Comparison of ENCODE assay signal across 12 cellular contexts in the genomic region with DNA sequence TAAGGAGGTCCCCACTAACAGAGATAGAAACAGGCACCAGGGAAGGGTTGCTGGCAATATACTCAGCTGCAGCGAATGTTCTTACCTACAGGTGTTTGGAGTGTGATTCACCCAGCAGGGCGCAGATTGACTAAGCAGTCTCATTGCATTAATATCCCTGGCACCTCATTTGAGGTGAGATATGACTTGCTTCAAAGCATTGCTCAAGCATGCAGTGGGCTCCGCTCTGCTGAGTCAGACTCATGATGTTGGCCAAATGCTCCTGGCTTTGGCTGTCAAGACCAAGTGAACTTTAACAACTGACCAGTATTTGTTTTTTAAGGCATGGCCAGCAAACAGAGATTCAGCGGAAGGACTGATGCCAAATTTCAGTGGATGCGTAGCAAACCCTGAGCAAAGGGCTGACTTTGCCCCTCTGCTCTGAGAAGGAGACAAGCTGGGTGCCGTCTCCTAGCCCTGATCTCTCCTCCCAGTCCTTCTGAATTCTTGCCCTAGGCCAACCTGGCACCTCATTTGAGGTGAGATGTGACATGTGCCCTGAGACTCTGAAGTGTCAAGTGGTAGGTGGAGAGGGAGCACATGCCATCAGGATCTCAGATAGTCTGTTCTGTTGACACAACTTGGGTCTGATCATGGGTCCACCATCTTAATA.
DNase-seq lines count a peak whose midpoint lies in the region; ATAC-seq and TF ChIP-seq lines count a peak whose summit lies in the region.
"Had no signal": no experiment of that assay in that cellular context is flagged by ENCODE, and none has a peak within 500 bp of the region (broad histone marks: within the 10 kb centered on the region; RNA-seq: fewer than 3 reads in every experiment).

No MANE protein-coding gene starts in this region.

- H3K9me3 ChIP-seq in PC-9 (ENCODE audit: insufficient read depth, low read depth): peaks cover 5% of the 10 kb centered on the region; the same call in 1 of the 2 replicates

- ATAC-seq in GM19463 (IDR thresholded peaks at IDR 0.05; ENCODE audit: unreplicated experiment) (peak; percentile 48), HG03175 (IDR thresholded peaks at IDR 0.05; ENCODE audit: unreplicated experiment) (no peak)

- no peak overlapping the region for H3K4me3 ChIP-seq in PC-9
- no peak overlapping the region for H3K4me3 ChIP-seq in fibroblast of the aortic adventitia (ENCODE audit: low read depth, low read length)
- H3K4me3 ChIP-seq: dorsolateral prefrontal cortex, stomach had no signal

- H3F3A ChIP-seq in PC-9 (ENCODE audit: insufficient read depth, low read depth): peaks cover 21% of the 10 kb centered on the region

- DNase-seq in Calu3: peak; percentile 8
- peak; percentile 77 to 98 for DNase-seq in PC-9
- peak; percentile 6 for DNase-seq in fibroblast of the aortic adventitia (ENCODE audit: low read depth)
- DNase-seq in cerebellum (ENCODE audit: low spot score): no peak
- no peak for DNase-seq in GDM1 (lab: John Stamatoyannopoulos, UW)
- DNase-seq in KG1 (lab: John Stamatoyannopoulos, UW): no peak
- DNase-seq: activated gamma-delta T cell, DMS 273 treated with DMSO at 0.1 percent for 48 hours, dorsolateral prefrontal cortex, stomach had no signal

- CTCF ChIA-PET in Calu3 (lab: Charles Lee) (no interaction called here), PC-9 (lab: Charles Lee) (interaction anchor here (0.6 kb wide), 1 partner anchor 13 kb away, joined by 3 read pairs; no protein-coding TSS in a partner anchor)

- peak overlapping the region; percentile 59 for H3K4me2 ChIP-seq in PC-9

- H3K27ac Mint-ChIP-seq in Calu3 (ENCODE audit: unreplicated experiment): no peak overlapping the region

- no peak overlapping the region for H3K4me3 Mint-ChIP-seq in Calu3 (ENCODE audit: low read depth, unreplicated experiment)

- H3K9me2 ChIP-seq in PC-9 (ENCODE audit: insufficient read depth): no peaks in the 10 kb centered on the region

- H3K27me3 ChIP-seq in PC-9 (ENCODE audit: insufficient read depth, low read depth): no peaks in the 10 kb centered on the region
- H3K27me3 ChIP-seq: dorsolateral prefrontal cortex had no signal

- no peaks in the 10 kb centered on the region for H4K20me1 ChIP-seq in PC-9 (ENCODE audit: insufficient read depth)

- TF ChIP-seq CTCF in Calu3 (IDR thresholded peaks at IDR 0.05; ENCODE audit: unreplicated experiment) (no peak), PC-9 (conservative IDR thresholded peaks at IDR 0.05) (no peak), fibroblast of the aortic adventitia (IDR thresholded peaks at IDR 0.05; ENCODE audit: insufficient read depth, low read length) (no peak)

- intact Hi-C loops in Calu3 (cut with micrococcal nuclease; ENCODE audit: unreplicated experiment): no loop called here
- intact Hi-C loops in PC-9 (cut with micrococcal nuclease; ENCODE audit: unreplicated experiment): no loop called here

- H3K4me1 ChIP-seq in PC-9 (replicated peaks; ENCODE audit: insufficient read depth): peaks cover 23% of the 10 kb centered on the region
- H3K4me1 ChIP-seq: stomach had no signal

- H3K36me3 Mint-ChIP-seq in Calu3 (ENCODE audit: insufficient read depth, unreplicated experiment): no peaks in the 10 kb centered on the region

- H3K79me2 ChIP-seq in PC-9 (ENCODE audit: low read depth): no peaks in the 10 kb centered on the region

- H2AFZ ChIP-seq in PC-9: no peak overlapping the region

- H3K27me3 Mint-ChIP-seq in Calu3 (ENCODE audit: unreplicated experiment): peaks cover 55% of the 10 kb centered on the region

- H3K4me1 Mint-ChIP-seq in Calu3 (ENCODE audit: low read depth, unreplicated experiment): no peaks in the 10 kb centered on the region

- peak overlapping the region; percentile 17; the same call in 1 of the 2 replicates for H3K27ac ChIP-seq in PC-9
- H3K27ac ChIP-seq: dorsolateral prefrontal cortex, stomach had no signal

- peaks cover 2% of the 10 kb centered on the region for H3K9me3 Mint-ChIP-seq in Calu3 (ENCODE audit: low read depth, unreplicated experiment)

- BruUV-seq in Calu3 (replicated peaks; lab: Mats Ljungman, UMichigan): no TSS peak
- BruUV-seq in PC-9 (replicated peaks; lab: Mats Ljungman, UMichigan): no TSS peak

- no peaks in the 10 kb centered on the region for H3K36me3 ChIP-seq in PC-9 (ENCODE audit: low read depth)
- H3K36me3 ChIP-seq: stomach had no signal

- POLR2A ChIA-PET in PC-9 (lab: Charles Lee; ENCODE audit: unreplicated experiment): interaction anchor here (0.6 kb wide), 1 partner anchor 938 kb away, joined by 5 read pairs; no protein-coding TSS in a partner anchor

Comparison
In these comparisons a context has a peak if more than half of its experiments do, and no peak if none do; other contexts are left out.
1. DNase-seq: peak in Calu3 (single experiment), PC-9 (2 of 2) and fibroblast of the aortic adventitia (single experiment); none in cerebellum (single experiment), GDM1 (single experiment) and KG1 (single experiment).